11 cellular contexts compared by ENCODE assay signal in the genomic region with DNA sequence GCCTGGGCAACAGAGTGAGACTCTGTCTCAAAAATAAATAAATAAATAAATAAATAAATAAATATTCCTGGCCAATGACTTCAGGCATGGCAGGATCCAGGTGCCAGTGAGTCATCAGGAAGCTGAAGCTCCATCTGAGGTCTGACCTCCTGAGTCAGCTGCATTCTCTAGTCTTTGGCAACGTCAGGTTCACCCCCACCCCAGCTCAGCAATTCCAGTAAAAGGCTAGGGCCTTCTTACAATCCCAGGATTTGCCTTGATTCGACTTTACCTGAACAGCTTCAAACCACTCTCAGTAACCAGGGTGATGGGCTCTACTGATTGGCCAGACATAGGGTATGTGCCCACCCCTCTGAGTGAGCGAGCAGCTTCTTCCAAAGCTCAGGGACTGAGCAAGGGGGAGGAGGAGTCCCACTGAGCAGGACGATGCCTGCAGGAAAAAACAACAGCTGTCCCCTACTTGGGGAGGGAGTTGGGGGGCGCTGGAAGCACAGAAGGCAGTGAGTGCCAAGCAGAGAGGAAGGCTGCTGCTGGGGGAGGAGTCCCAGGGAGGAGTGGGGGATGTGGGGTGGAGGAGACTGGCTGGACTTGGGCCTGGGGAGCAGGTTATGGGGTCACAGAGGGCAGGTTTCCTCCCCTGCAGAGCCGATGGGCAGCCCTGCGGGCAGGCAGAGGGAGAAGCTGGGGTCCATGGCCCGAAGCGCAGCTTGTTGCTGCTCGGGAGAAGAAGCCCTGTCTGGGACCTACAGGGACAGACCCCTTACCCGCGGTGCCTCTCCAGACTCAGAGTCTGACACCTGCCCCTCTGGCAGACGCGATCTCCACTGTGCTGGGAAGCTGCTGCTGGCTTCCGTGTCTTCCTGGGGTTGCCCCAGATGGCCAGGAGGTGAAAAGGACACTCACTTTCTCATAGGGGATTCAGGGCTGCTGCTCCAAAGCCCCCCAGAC. TPM values are rescaled to one million over a fixed set of nuclear protein-coding genes. Genes with fewer than 3 reads are reported as not detected.
DNase-seq lines count a peak whose midpoint lies in the region; ATAC-seq and TF ChIP-seq lines count a peak whose summit lies in the region.
"Had no signal": no experiment of that assay in that cellular context is flagged by ENCODE, and none has a peak within 500 bp of the region (broad histone marks: within the 10 kb centered on the region; RNA-seq: fewer than 3 reads in every experiment).

No MANE protein-coding gene starts in this region.

- H3K9ac ChIP-seq in PC-3 (ENCODE audit: low read length) (no peak overlapping the region), fibroblast of lung (ENCODE audit: insufficient read depth, low read length) (no peak overlapping the region)

- peaks cover 2% of the 10 kb centered on the region for H3K4me1 Mint-ChIP-seq in activated CD8-positive, alpha-beta T cell treated with anti-CD3 and anti-CD28 coated beads, Interleukin-2, amount 10 ng/mL, durations not matched to agents 7 days and 5 days (ENCODE audit: low read depth)

- H4K20me1 ChIP-seq in PC-3 (ENCODE audit: low read length) = no peaks in the 10 kb centered on the region
- no peaks in the 10 kb centered on the region for H4K20me1 ChIP-seq in fibroblast of lung (ENCODE audit: control insufficient read depth, extremely low read depth, insufficient read depth, low read length)

- H3K4me1 ChIP-seq in PC-3 (ENCODE audit: insufficient read depth, low read length) (peaks cover 20% of the 10 kb centered on the region), fibroblast of lung (ENCODE audit: control insufficient read depth, extremely low read depth, insufficient read depth, low read length) (peaks cover 6% of the 10 kb centered on the region)
- H3K4me1 ChIP-seq: Peyer's patch had no signal

- no peaks in the 10 kb centered on the region for H3K9me2 ChIP-seq in PC-3 (replicated peaks; ENCODE audit: low read length)

- POLR2A ChIA-PET in PC-3 (lab: Charles Lee; ENCODE audit: unreplicated experiment) = no interaction called here
- POLR2A ChIA-PET in activated CD8-positive, alpha-beta T cell treated with anti-CD3 and anti-CD28 coated beads, Interleukin-2, amount 10 ng/mL, durations not matched to agents 7 days and 5 days (lab: Charles Lee) = no interaction called here

- DNase-seq in H4 (ENCODE audit: low spot score) (peak; percentile 90), PC-3 (peak; percentile 88), fibroblast of lung (ENCODE audit: low read depth in 2 of 2) (peak; percentile 49 to 87), pulmonary artery endothelial cell (ENCODE audit: low read depth, low spot score) (peak; percentile 86), GF-D8 (lab: John Stamatoyannopoulos, UW) (no peak)
- DNase-seq in activated CD8-positive, alpha-beta T cell treated with anti-CD3 and anti-CD28 coated beads, Interleukin-2, amount 10 ng/mL, durations not matched to agents 7 days and 5 days = no peak
- DNase-seq: activated CD8-positive, alpha-beta memory T cell treated with anti-CD3 and anti-CD28 coated beads, Interleukin-2, amount 50 U/mL, for 48 hours had no signal

- no peak for TF ChIP-seq CTCF in PC-3 (conservative IDR thresholded peaks at IDR 0.05; ENCODE audit: low read depth, low read length)
- TF ChIP-seq CTCF in fibroblast of lung (conservative IDR thresholded peaks at IDR 0.05 in 1 of 2, IDR thresholded peaks at IDR 0.05 in 1 of 2; ENCODE audit: low read depth in 1 of 2, low read length in 2 of 2) = no peak

- peak; percentile 81 for ATAC-seq in PC-3
- no peak for ATAC-seq in activated CD8-positive, alpha-beta T cell treated with anti-CD3 and anti-CD28 coated beads, Interleukin-2, amount 10 ng/mL, durations not matched to agents 7 days and 5 days
- no peak for ATAC-seq in HG03571 (IDR thresholded peaks at IDR 0.05; ENCODE audit: unreplicated experiment)
- no peak for ATAC-seq in HG02588 (IDR thresholded peaks at IDR 0.05; ENCODE audit: unreplicated experiment)

- H3K4me2 ChIP-seq in PC-3 (ENCODE audit: low read length) (peak overlapping the region; percentile 66), fibroblast of lung (ENCODE audit: extremely low read depth, insufficient read depth, low read length) (no peak overlapping the region)

- no peaks in the 10 kb centered on the region for H3F3A ChIP-seq in PC-3 (ENCODE audit: low read length, unreplicated experiment)

- H3K4me3 ChIP-seq in PC-3 (ENCODE audit: low read length) (no peak overlapping the region), fibroblast of lung (replicated peaks in 1 of 4; ENCODE audit: control extremely low read depth in 1 of 4, insufficient read depth in 1 of 4, low read depth in 3 of 4, low read length in 4 of 4) (no peak overlapping the region)
- H3K4me3 ChIP-seq: Peyer's patch had no signal

- H3K27ac Mint-ChIP-seq in activated CD8-positive, alpha-beta T cell treated with anti-CD3 and anti-CD28 coated beads, Interleukin-2, amount 10 ng/mL, durations not matched to agents 7 days and 5 days = no peak overlapping the region
- H3K27ac Mint-ChIP-seq: dendritic cell treated with granulocyte-macrophage colony-stimulating factor and Interleukin-4, amounts not matched to agents 40 ng/mL and 50 ng/mL, for 4 days had no signal

- H3K9me3 Mint-ChIP-seq in activated CD8-positive, alpha-beta T cell treated with anti-CD3 and anti-CD28 coated beads, Interleukin-2, amount 10 ng/mL, durations not matched to agents 7 days and 5 days (ENCODE audit: insufficient read depth) = no peaks in the 10 kb centered on the region
- H3K9me3 Mint-ChIP-seq: dendritic cell treated with granulocyte-macrophage colony-stimulating factor and Interleukin-4, amounts not matched to agents 40 ng/mL and 50 ng/mL, for 4 days had no signal

- CTCF ChIA-PET in PC-3 (lab: Charles Lee) = no interaction called here
- CTCF ChIA-PET in activated CD8-positive, alpha-beta T cell treated with anti-CD3 and anti-CD28 coated beads, Interleukin-2, amount 10 ng/mL, durations not matched to agents 7 days and 5 days (lab: Charles Lee) = no interaction called here

- no peaks in the 10 kb centered on the region for H3K36me3 ChIP-seq in PC-3 (ENCODE audit: low read depth, low read length)
- no peaks in the 10 kb centered on the region for H3K36me3 ChIP-seq in fibroblast of lung (ENCODE audit: control insufficient read depth, insufficient read depth, low read length)
- H3K36me3 ChIP-seq: Peyer's patch had no signal

- intact Hi-C loops in PC-3 (cut with micrococcal nuclease) = no loop called here

- peaks cover 11% of the 10 kb centered on the region for H3K27me3 Mint-ChIP-seq in activated CD8-positive, alpha-beta T cell treated with anti-CD3 and anti-CD28 coated beads, Interleukin-2, amount 10 ng/mL, durations not matched to agents 7 days and 5 days (ENCODE audit: low read depth)

- H2AFZ ChIP-seq in PC-3 (ENCODE audit: low read length) (peak overlapping the region; percentile 65), fibroblast of lung (ENCODE audit: low read length) (peak overlapping the region; percentile 23)

- no peaks in the 10 kb centered on the region for H3K36me3 Mint-ChIP-seq in activated CD8-positive, alpha-beta T cell treated with anti-CD3 and anti-CD28 coated beads, Interleukin-2, amount 10 ng/mL, durations not matched to agents 7 days and 5 days (ENCODE audit: low read depth)

- H3K27ac ChIP-seq in PC-3 (ENCODE audit: low read length) = peak overlapping the region; percentile 53
- no peak overlapping the region for H3K27ac ChIP-seq in fibroblast of lung (ENCODE audit: insufficient read depth, low read length)
- H3K27ac ChIP-seq: Peyer's patch had no signal

- no peak overlapping the region for H3K4me3 Mint-ChIP-seq in activated CD8-positive, alpha-beta T cell treated with anti-CD3 and anti-CD28 coated beads, Interleukin-2, amount 10 ng/mL, durations not matched to agents 7 days and 5 days
- H3K4me3 Mint-ChIP-seq: dendritic cell treated with granulocyte-macrophage colony-stimulating factor and Interleukin-4, amounts not matched to agents 40 ng/mL and 50 ng/mL, for 4 days had no signal

- H3K9me3 ChIP-seq in PC-3 (ENCODE audit: low read length) = no peaks in the 10 kb centered on the region
- no peaks in the 10 kb centered on the region for H3K9me3 ChIP-seq in fibroblast of lung (ENCODE audit: control insufficient read depth, insufficient read depth, low read depth, low read length)
- H3K9me3 ChIP-seq: Peyer's patch had no signal

- H3K79me2 ChIP-seq in PC-3 (ENCODE audit: low read length) (no peaks in the 10 kb centered on the region), fibroblast of lung (ENCODE audit: control insufficient read depth, insufficient read depth, low read length) (no peaks in the 10 kb centered on the region)

- H3K27me3 ChIP-seq in PC-3 (ENCODE audit: low read length) = no peaks in the 10 kb centered on the region
- peaks cover 12% of the 10 kb centered on the region for H3K27me3 ChIP-seq in fibroblast of lung (ENCODE audit: control insufficient read depth, insufficient read depth, low read length)
- H3K27me3 ChIP-seq: Peyer's patch had no signal

- no TSS peak for BruUV-seq in PC-3 (replicated peaks; lab: Mats Ljungman, UMichigan)

RNA-seq across cellular contexts. Expression of gene UNC5A, which starts 25.9 kb away (rescaled TPM):
- 0.56 and 1.6 TPM in 2 replicates for total RNA-seq in H4 (2014; rRNA removed; shearing (Covaris generic))
- 0.07 and 0.46 TPM in 2 replicates for total RNA-seq in PC-3 (2014; rRNA removed)
- not detected in 2 replicates for total RNA-seq in fibroblast of lung
- 0.01 TPM in 1 of 2 replicates, not detected in the other for polyA plus RNA-seq in fibroblast of lung
- not detected in 2 replicates for polyA plus RNA-seq in fibroblast of lung (2012)
- polyA minus RNA-seq in fibroblast of lung (ENCODE audit: low replicate concordance) = not detected in 2 replicates
- 0.42 and 1.6 TPM in 2 replicates for total RNA-seq in pulmonary artery endothelial cell
- not detected for total RNA-seq in activated CD8-positive, alpha-beta T cell treated with anti-CD3 and anti-CD28 coated beads, Interleukin-2, amount 10 ng/mL, durations not matched to agents 7 days and 5 days

Comparison
In these comparisons a context has a peak if more than half of its experiments do, and no peak if none do; other contexts are left out.
1. DNase-seq: peak in H4 (single experiment), PC-3 (single experiment), fibroblast of lung (2 of 2) and pulmonary artery endothelial cell (single experiment); none in activated CD8-positive, alpha-beta T cell treated with anti-CD3 and anti-CD28 coated beads, Interleukin-2, amount 10 ng/mL, durations not matched to agents 7 days and 5 days (single experiment) and GF-D8 (single experiment).